ENCODE assay signal across 11 cellular contexts in the genomic region with DNA sequence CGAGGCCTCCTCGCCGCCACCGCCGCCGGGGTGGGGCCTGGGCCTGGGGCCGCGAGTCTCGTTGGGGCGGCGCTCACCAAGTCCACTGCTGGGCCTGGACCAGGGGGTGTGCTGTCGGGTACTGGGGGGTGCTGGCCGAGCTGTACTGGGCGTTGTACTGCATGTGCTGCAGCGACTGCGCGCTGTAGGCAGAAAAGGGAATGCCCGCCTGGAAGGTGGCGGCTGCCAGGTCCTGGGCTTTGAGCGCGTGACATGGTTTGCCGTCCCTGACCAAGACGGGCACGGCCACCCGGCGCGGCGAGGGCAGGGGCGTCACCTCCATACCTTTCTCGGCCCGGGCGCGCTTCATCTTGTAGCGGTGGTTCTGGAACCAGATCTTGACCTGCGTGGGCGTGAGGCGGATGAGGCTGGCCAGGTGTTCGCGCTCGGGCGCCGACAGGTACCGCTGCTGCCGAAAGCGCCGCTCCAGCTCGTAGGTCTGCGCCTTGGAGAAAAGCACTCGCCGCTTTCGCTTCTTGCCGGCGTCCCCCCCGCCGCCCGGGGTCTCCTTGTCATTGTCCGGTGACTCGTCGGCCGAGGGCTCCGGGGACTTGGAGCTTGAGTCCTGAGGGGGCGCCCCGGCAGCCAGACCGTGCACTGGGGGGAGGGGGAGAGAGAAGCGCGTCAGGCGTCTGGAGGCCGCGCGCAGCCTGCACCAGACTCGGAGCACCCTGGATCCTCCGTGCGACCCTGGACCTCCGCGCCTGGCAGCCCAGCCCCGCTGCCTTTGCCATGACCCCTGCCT. TPM values are rescaled to one million over a fixed set of nuclear protein-coding genes. Genes with fewer than 3 reads are reported as not detected.
DNase-seq lines count a peak whose midpoint lies in the region; ATAC-seq and TF ChIP-seq lines count a peak whose summit lies in the region.
"Had no signal": no experiment of that assay in that cellular context is flagged by ENCODE, and none has a peak within 500 bp of the region (broad histone marks: within the 10 kb centered on the region; RNA-seq: fewer than 3 reads in every experiment).

No MANE protein-coding gene starts in this region.

- TF ChIP-seq CTCF in mucosa of descending colon (IDR thresholded peaks at IDR 0.05), result no peak

- peaks cover 97% of the 10 kb centered on the region for H3K27me3 ChIP-seq in ACC112 (ENCODE audit: insufficient read depth, low read length)
- H3K27me3 ChIP-seq in H7 (ENCODE audit: control insufficient read depth, insufficient read depth, low read length), result peaks cover 92% of the 10 kb centered on the region

- H2AFZ ChIP-seq in ACC112 (ENCODE audit: low read length, unreplicated experiment), result no peak overlapping the region

- no peaks in the 10 kb centered on the region for H3K79me2 ChIP-seq in ACC112 (ENCODE audit: control insufficient read depth, insufficient read depth, low read length, unreplicated experiment)

- H3K27ac ChIP-seq in ACC112 (ENCODE audit: low read depth, low read length), result no peak overlapping the region
- H3K27ac ChIP-seq in caudate nucleus (ENCODE audit: low read depth, low read length), result peak overlapping the region; percentile 83

- intact Hi-C loops in mucosa of descending colon (cut with DNase I, micrococcal nuclease), result no loop called here

- DNase-seq in H7 (peak; percentile 87), caudate nucleus (lab: John Stamatoyannopoulos, UW) (peak in 7 of 61 donors; percentile 25 to 57 (median 46)), mucosa of descending colon (no peak), NCI-H774 (lab: John Stamatoyannopoulos, UW) (no peak)
- DNase-seq: amniotic stem cell, KG1, RPMI8226 had no signal

- H3K4me3 ChIP-seq in ACC112 (ENCODE audit: low read depth, low read length) (peak overlapping the region; percentile 24), H7 (ENCODE audit: insufficient read depth, low read depth, low read length) (peak overlapping the region; percentile 1; the same call in 1 of the 2 replicates), mucosa of descending colon (no peak overlapping the region)

- peak; percentile 13 for ATAC-seq in mucosa of descending colon
- no peak for ATAC-seq in HG03135 (IDR thresholded peaks at IDR 0.05; ENCODE audit: unreplicated experiment)
- no peak for ATAC-seq in GM18498 (IDR thresholded peaks at IDR 0.05; ENCODE audit: unreplicated experiment)
- ATAC-seq in HG03442 (IDR thresholded peaks at IDR 0.05; ENCODE audit: unreplicated experiment), result no peak

- H3K4me1 ChIP-seq in ACC112 (ENCODE audit: control insufficient read depth, insufficient read depth, low read length, unreplicated experiment) (no peaks in the 10 kb centered on the region), mucosa of descending colon (ENCODE audit: low read depth) (peaks cover 23% of the 10 kb centered on the region)

- no peaks in the 10 kb centered on the region for H3K36me3 ChIP-seq in ACC112 (ENCODE audit: insufficient read depth, low read length)
- H3K36me3 ChIP-seq in H7 (replicated peaks; ENCODE audit: control insufficient read depth, insufficient read depth, low read length), result no peaks in the 10 kb centered on the region
- H3K36me3 ChIP-seq in mucosa of descending colon (ENCODE audit: low read depth), result no peaks in the 10 kb centered on the region

- no peaks in the 10 kb centered on the region for H3K9me3 ChIP-seq in mucosa of descending colon

RNA-seq across cellular contexts. Expression of gene NKX2-2, which starts 1.8 kb away (rescaled TPM):
- 0.45 TPM in 1 of 2 replicates, not detected in the other for total RNA-seq in H7 (2014; rRNA removed; shearing (Covaris generic))
- total RNA-seq in mucosa of descending colon, result 1 to 10 TPM in 1 of 3 donors, under 1 TPM in 2; 0.22 to 1.8 (median 0.81) TPM
